1 cellular context compared by ENCODE assay signal in the genomic region with DNA sequence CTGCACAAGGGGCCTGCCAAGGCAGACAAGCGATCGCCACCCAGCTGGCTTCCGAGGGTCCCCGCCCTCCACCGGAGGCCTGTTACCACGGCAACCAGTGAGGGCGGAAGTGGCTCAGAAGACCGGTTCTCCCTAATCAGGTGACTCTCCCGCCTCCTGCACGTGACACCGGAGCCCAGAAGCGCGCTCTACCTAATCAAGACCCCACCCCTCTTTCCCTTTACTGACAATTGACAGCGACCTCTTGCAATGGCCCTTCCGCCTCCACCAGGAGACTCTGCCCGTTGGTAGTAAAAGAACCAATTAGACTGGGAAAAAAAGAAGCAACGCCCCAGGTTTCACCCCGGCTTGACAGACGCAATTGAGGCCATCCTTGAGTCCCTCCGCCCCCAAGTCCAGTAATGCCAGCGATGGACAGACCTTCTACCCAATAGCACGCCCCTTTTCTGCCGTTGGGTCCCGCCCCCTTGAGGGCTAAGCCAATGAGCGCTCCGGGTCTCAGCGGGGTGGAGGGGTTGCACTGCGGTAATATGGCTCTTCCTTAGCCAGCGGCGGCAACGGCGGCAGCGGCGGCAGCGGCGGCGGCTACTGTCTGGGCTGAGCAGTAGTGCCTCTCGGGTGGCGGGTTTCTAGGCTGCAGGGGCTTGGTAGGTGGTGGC.
TF ChIP-seq lines count a peak whose summit lies in the region.

A gene (plus strand): TSS at position 525 of the 659 bp plus-strand sequence. CDS start 198 bp downstream, outside the sequence.

TF ChIP-seq in HepG2, 621 proteins besides CTCF, POLR2A, EP300 and RAD21 (continued from another document and continues in another):
- TF ChIP-seq, protein P1, sequence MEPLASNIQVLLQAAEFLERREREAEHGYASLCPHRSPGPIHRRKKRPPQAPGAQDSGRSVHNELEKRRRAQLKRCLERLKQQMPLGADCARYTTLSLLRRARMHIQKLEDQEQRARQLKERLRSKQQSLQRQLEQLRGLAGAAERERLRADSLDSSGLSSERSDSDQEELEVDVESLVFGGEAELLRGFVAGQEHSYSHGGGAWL (CRISPR knock-in tag; IDR thresholded peaks at IDR 0.05): peak; percentile 56; the same call in 1 of the 2 replicates
- TF ChIP-seq, protein P2, sequence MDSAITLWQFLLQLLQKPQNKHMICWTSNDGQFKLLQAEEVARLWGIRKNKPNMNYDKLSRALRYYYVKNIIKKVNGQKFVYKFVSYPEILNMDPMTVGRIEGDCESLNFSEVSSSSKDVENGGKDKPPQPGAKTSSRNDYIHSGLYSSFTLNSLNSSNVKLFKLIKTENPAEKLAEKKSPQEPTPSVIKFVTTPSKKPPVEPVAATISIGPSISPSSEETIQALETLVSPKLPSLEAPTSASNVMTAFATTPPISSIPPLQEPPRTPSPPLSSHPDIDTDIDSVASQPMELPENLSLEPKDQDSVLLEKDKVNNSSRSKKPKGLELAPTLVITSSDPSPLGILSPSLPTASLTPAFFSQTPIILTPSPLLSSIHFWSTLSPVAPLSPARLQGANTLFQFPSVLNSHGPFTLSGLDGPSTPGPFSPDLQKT (CRISPR knock-in tag; IDR thresholded peaks at IDR 0.05; ENCODE audit: borderline replicate concordance): no peak
- TF ChIP-seq NCOA1 (CRISPR knock-in tag; IDR thresholded peaks at IDR 0.05): no peak
- no peak for TF ChIP-seq KLF9 (CRISPR knock-in tag; IDR thresholded peaks at IDR 0.05; ENCODE audit: low read depth)
- TF ChIP-seq, protein P3, sequence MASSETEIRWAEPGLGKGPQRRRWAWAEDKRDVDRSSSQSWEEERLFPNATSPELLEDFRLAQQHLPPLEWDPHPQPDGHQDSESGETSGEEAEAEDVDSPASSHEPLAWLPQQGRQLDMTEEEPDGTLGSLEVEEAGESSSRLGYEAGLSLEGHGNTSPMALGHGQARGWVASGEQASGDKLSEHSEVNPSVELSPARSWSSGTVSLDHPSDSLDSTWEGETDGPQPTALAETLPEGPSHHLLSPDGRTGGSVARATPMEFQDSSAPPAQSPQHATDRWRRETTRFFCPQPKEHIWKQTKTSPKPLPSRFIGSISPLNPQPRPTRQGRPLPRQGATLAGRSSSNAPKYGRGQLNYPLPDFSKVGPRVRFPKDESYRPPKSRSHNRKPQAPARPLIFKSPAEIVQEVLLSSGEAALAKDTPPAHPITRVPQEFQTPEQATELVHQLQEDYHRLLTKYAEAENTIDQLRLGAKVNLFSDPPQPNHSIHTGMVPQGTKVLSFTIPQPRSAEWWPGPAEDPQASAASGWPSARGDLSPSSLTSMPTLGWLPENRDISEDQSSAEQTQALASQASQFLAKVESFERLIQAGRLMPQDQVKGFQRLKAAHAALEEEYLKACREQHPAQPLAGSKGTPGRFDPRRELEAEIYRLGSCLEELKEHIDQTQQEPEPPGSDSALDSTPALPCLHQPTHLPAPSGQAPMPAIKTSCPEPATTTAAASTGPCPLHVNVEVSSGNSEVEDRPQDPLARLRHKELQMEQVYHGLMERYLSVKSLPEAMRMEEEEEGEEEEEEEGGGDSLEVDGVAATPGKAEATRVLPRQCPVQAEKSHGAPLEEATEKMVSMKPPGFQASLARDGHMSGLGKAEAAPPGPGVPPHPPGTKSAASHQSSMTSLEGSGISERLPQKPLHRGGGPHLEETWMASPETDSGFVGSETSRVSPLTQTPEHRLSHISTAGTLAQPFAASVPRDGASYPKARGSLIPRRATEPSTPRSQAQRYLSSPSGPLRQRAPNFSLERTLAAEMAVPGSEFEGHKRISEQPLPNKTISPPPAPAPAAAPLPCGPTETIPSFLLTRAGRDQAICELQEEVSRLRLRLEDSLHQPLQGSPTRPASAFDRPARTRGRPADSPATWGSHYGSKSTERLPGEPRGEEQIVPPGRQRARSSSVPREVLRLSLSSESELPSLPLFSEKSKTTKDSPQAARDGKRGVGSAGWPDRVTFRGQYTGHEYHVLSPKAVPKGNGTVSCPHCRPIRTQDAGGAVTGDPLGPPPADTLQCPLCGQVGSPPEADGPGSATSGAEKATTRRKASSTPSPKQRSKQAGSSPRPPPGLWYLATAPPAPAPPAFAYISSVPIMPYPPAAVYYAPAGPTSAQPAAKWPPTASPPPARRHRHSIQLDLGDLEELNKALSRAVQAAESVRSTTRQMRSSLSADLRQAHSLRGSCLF (CRISPR knock-in tag; IDR thresholded peaks at IDR 0.05; ENCODE audit: borderline replicate concordance): no peak
- peak; percentile 31; the same call in 1 of the 2 replicates for TF ChIP-seq PITX1 (CRISPR knock-in tag; IDR thresholded peaks at IDR 0.05)
- TF ChIP-seq SNAI1 (CRISPR knock-in tag; IDR thresholded peaks at IDR 0.05; ENCODE audit: borderline replicate concordance): no peak
- peak; percentile 54; the same call in 1 of the 2 replicates for TF ChIP-seq HOXA3 (CRISPR knock-in tag; IDR thresholded peaks at IDR 0.05)
- TF ChIP-seq, protein P4, sequence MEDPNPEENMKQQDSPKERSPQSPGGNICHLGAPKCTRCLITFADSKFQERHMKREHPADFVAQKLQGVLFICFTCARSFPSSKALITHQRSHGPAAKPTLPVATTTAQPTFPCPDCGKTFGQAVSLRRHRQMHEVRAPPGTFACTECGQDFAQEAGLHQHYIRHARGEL (CRISPR knock-in tag; IDR thresholded peaks at IDR 0.05): no peak
- peak; percentile 99 for TF ChIP-seq BHLHE40 (IDR thresholded peaks at IDR 0.05; ENCODE audit: low read length)
- no peak for TF ChIP-seq NAIF1 (CRISPR knock-in tag; IDR thresholded peaks at IDR 0.05; ENCODE audit: borderline replicate concordance)
- TF ChIP-seq, protein P5, sequence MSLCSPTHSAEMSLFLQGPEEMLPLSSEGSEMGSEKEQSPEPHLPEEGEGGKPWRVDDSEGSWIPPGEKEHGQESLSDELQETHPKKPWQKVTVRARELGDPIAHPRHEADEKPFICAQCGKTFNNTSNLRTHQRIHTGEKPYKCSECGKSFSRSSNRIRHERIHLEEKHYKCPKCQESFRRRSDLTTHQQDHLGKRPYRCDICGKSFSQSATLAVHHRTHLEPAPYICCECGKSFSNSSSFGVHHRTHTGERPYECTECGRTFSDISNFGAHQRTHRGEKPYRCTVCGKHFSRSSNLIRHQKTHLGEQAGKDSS (CRISPR knock-in tag; IDR thresholded peaks at IDR 0.05; ENCODE audit: borderline replicate concordance, low read depth): no peak
- TF ChIP-seq, protein P6, sequence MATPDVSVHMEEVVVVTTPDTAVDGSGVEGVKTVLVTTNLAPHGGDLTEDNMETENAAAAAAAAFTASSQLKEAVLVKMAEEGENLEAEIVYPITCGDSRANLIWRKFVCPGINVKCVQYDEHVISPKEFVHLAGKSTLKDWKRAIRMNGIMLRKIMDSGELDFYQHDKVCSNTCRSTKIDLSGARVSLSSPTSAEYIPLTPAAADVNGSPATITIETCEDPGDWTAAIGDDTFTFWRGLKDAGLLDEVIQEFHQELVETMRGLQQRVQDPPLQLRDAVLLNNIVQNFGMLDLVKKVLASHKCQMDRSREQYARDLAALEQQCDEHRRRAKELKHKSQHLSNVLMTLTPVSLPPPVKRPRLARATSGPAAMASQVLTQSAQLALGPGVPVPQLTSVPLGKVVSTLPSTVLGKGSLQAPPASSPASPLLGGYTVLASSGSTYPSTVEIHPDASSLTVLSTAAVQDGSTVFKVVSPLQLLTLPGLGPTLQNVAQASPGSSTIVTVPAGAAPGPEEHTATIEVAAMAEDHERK (CRISPR knock-in tag; IDR thresholded peaks at IDR 0.05; ENCODE audit: low read depth): no peak
- TF ChIP-seq ZSCAN21 (CRISPR knock-in tag; IDR thresholded peaks at IDR 0.05; ENCODE audit: borderline replicate concordance): no peak
- 0 out of 2 replicates have a peak, but pooled peaks have one; percentile 8 for TF ChIP-seq HNRNPL (IDR thresholded peaks at IDR 0.05; ENCODE audit: low read depth, low read length)
- TF ChIP-seq ZFP90 (CRISPR knock-in tag; IDR thresholded peaks at IDR 0.05; ENCODE audit: borderline replicate concordance): no peak
- TF ChIP-seq FOXA3 (CRISPR knock-in tag; IDR thresholded peaks at IDR 0.05): 0 out of 2 replicates have a peak, but pooled peaks have one; percentile 6
- TF ChIP-seq SIX1 (CRISPR knock-in tag; IDR thresholded peaks at IDR 0.05; ENCODE audit: borderline replicate concordance): no peak
- no peak for TF ChIP-seq MTA3 (CRISPR knock-in tag; IDR thresholded peaks at IDR 0.05)
- TF ChIP-seq RFXAP (CRISPR knock-in tag; IDR thresholded peaks at IDR 0.05; ENCODE audit: borderline replicate concordance): peak; percentile 64; the same call in 1 of the 2 replicates
- peak; percentile 76 for TF ChIP-seq THAP11 (CRISPR knock-in tag; IDR thresholded peaks at IDR 0.05)
- peak; percentile 73; the same call in 1 of the 2 replicates for TF ChIP-seq PHF8 (CRISPR knock-in tag; IDR thresholded peaks at IDR 0.05)
- TF ChIP-seq, protein P7, sequence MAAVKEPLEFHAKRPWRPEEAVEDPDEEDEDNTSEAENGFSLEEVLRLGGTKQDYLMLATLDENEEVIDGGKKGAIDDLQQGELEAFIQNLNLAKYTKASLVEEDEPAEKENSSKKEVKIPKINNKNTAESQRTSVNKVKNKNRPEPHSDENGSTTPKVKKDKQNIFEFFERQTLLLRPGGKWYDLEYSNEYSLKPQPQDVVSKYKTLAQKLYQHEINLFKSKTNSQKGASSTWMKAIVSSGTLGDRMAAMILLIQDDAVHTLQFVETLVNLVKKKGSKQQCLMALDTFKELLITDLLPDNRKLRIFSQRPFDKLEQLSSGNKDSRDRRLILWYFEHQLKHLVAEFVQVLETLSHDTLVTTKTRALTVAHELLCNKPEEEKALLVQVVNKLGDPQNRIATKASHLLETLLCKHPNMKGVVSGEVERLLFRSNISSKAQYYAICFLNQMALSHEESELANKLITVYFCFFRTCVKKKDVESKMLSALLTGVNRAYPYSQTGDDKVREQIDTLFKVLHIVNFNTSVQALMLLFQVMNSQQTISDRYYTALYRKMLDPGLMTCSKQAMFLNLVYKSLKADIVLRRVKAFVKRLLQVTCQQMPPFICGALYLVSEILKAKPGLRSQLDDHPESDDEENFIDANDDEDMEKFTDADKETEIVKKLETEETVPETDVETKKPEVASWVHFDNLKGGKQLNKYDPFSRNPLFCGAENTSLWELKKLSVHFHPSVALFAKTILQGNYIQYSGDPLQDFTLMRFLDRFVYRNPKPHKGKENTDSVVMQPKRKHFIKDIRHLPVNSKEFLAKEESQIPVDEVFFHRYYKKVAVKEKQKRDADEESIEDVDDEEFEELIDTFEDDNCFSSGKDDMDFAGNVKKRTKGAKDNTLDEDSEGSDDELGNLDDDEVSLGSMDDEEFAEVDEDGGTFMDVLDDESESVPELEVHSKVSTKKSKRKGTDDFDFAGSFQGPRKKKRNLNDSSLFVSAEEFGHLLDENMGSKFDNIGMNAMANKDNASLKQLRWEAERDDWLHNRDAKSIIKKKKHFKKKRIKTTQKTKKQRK (IDR thresholded peaks at IDR 0.05; ENCODE audit: low read length): 0 out of 2 replicates have a peak, but pooled peaks have one; percentile 21
- TF ChIP-seq ZNF564 (CRISPR knock-in tag; IDR thresholded peaks at IDR 0.05): no peak
- TF ChIP-seq, protein P8, sequence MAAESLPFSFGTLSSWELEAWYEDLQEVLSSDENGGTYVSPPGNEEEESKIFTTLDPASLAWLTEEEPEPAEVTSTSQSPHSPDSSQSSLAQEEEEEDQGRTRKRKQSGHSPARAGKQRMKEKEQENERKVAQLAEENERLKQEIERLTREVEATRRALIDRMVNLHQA (CRISPR knock-in tag; IDR thresholded peaks at IDR 0.05): no peak
- TF ChIP-seq KLF15 (CRISPR knock-in tag; IDR thresholded peaks at IDR 0.05; ENCODE audit: borderline replicate concordance): no peak
- no peak for TF ChIP-seq ZNF547 (CRISPR knock-in tag; IDR thresholded peaks at IDR 0.05)
- TF ChIP-seq, protein P9, sequence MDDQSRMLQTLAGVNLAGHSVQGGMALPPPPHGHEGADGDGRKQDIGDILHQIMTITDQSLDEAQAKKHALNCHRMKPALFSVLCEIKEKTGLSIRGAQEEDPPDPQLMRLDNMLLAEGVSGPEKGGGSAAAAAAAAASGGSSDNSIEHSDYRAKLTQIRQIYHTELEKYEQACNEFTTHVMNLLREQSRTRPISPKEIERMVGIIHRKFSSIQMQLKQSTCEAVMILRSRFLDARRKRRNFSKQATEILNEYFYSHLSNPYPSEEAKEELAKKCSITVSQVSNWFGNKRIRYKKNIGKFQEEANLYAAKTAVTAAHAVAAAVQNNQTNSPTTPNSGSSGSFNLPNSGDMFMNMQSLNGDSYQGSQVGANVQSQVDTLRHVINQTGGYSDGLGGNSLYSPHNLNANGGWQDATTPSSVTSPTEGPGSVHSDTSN (CRISPR knock-in tag; IDR thresholded peaks at IDR 0.05; ENCODE audit: borderline replicate concordance): no peak
- no peak for TF ChIP-seq ZNF501 (CRISPR knock-in tag; IDR thresholded peaks at IDR 0.05)
- no peak for TF ChIP-seq ZNF382 (CRISPR knock-in tag; IDR thresholded peaks at IDR 0.05; ENCODE audit: borderline replicate concordance)
- no peak for TF ChIP-seq PHF5A (CRISPR knock-in tag; IDR thresholded peaks at IDR 0.05; ENCODE audit: low read depth, unreplicated experiment)
- no peak for TF ChIP-seq ZNF562 (CRISPR knock-in tag; IDR thresholded peaks at IDR 0.05; ENCODE audit: borderline replicate concordance)
- TF ChIP-seq, protein P10, sequence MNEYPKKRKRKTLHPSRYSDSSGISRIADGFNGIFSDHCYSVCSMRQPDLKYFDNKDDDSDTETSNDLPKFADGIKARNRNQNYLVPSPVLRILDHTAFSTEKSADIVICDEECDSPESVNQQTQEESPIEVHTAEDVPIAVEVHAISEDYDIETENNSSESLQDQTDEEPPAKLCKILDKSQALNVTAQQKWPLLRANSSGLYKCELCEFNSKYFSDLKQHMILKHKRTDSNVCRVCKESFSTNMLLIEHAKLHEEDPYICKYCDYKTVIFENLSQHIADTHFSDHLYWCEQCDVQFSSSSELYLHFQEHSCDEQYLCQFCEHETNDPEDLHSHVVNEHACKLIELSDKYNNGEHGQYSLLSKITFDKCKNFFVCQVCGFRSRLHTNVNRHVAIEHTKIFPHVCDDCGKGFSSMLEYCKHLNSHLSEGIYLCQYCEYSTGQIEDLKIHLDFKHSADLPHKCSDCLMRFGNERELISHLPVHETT (CRISPR knock-in tag; conservative IDR thresholded peaks at IDR 0.05): peak; percentile 10; the same call in 1 of the 2 replicates
- TF ChIP-seq RCOR2 (CRISPR knock-in tag; IDR thresholded peaks at IDR 0.05): 0 out of 2 replicates have a peak, but pooled peaks have one; percentile 20
- 0 out of 2 replicates have a peak, but pooled peaks have one; percentile 34 for TF ChIP-seq BRD4 (CRISPR knock-in tag; IDR thresholded peaks at IDR 0.05)
- no peak for TF ChIP-seq BRCA1 (CRISPR knock-in tag; IDR thresholded peaks at IDR 0.05)
- no peak for TF ChIP-seq KDM4B (CRISPR knock-in tag; IDR thresholded peaks at IDR 0.05)
- TF ChIP-seq SP1 (IDR thresholded peaks at IDR 0.05): no peak
- peak; percentile 55 for TF ChIP-seq SP1 (CRISPR knock-in tag; IDR thresholded peaks at IDR 0.05)
- TF ChIP-seq ZNF790 (CRISPR knock-in tag; IDR thresholded peaks at IDR 0.05; ENCODE audit: borderline replicate concordance): no peak
- no peak for TF ChIP-seq NCOA5 (CRISPR knock-in tag; IDR thresholded peaks at IDR 0.05)
- TF ChIP-seq, protein P11, sequence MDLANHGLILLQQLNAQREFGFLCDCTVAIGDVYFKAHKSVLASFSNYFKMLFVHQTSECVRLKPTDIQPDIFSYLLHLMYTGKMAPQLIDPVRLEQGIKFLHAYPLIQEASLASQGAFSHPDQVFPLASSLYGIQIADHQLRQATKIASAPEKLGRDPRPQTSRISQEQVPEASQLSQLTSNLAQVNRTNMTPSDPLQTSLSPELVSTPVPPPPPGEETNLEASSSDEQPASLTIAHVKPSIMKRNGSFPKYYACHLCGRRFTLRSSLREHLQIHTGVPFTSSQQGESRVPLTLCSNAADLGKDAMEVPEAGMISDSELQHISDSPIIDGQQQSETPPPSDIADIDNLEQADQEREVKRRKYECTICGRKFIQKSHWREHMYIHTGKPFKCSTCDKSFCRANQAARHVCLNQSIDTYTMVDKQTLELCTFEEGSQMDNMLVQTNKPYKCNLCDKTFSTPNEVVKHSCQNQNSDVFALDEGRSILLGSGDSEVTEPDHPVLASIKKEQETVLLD (CRISPR knock-in tag; IDR thresholded peaks at IDR 0.05; ENCODE audit: low read depth): peak; percentile 12; the same call in 1 of the 2 replicates
- no peak; the same call in 1 of the 2 replicates for TF ChIP-seq CBFB (CRISPR knock-in tag; IDR thresholded peaks at IDR 0.05)
- TF ChIP-seq ZNF577 (CRISPR knock-in tag; IDR thresholded peaks at IDR 0.05; ENCODE audit: borderline replicate concordance, low read depth): no peak
